1 cellular context compared by ENCODE assay signal in genomic region chr2:161419338-161419965, GRCh38.
TF ChIP-seq lines count a peak whose summit lies in the region.

No MANE protein-coding gene starts in this region.

TF ChIP-seq in GM12878, 131 proteins besides CTCF, POLR2A, EP300 and RAD21:
- TF ChIP-seq EZH2 (IDR thresholded peaks at IDR 0.05; ENCODE audit: borderline replicate concordance, control insufficient read depth, low read depth, low read length) (0 out of 2 replicates have a peak, but pooled peaks have one; percentile 2), ZBTB11 (CRISPR knock-in tag; IDR thresholded peaks at IDR 0.05) (no peak), BHLHE40 (IDR thresholded peaks at IDR 0.05; ENCODE audit: borderline replicate concordance in 1 of 2, low read depth in 2 of 2, low read length in 1 of 2) (no peak)
